20 cellular contexts compared by ENCODE assay signal in genomic region chr2:54648256-54648655, GRCh38.
"Had no signal": no experiment of that assay in that cellular context is flagged by ENCODE, and none has a peak within 500 bp of the region (broad histone marks: within the 10 kb centered on the region; RNA-seq: fewer than 3 reads in every experiment).

No MANE protein-coding gene starts in this region.

- H3K27ac Mint-ChIP-seq: activated CD4-positive, alpha-beta memory T cell treated with anti-CD3 and anti-CD28 coated beads for 36 hours; dendritic cell treated with granulocyte-macrophage colony-stimulating factor and Interleukin-4, amounts not matched to agents 40 ng/mL and 50 ng/mL, for 4 days; natural killer cell; neural progenitor cell had no signal

- ATAC-seq: left cardiac atrium, natural killer cell had no signal

- H3K9me3 Mint-ChIP-seq: activated CD4-positive, alpha-beta memory T cell treated with anti-CD3 and anti-CD28 coated beads for 36 hours; activated naive CD8-positive, alpha-beta T cell treated with anti-CD3 and anti-CD28 coated beads for 36 hours; activated T-helper 1 cell treated with anti-CD3 and anti-CD28 coated beads, Interleukin-12 subunit alpha, Interleukin-12 subunit beta, Interleukin-2, Interleukin-4 antibody, amounts not matched to agents 30 ng/mL and 10 ng/mL and 1 ng/mL, durations not matched to agents 14 hours and 24 hours and 36 hours; dendritic cell treated with granulocyte-macrophage colony-stimulating factor and Interleukin-4, amounts not matched to agents 40 ng/mL and 50 ng/mL, for 4 days; natural killer cell; neural progenitor cell had no signal

- DNase-seq: activated CD4-positive, alpha-beta memory T cell treated with anti-CD3 and anti-CD28 coated beads for 36 hours; activated CD4-positive, alpha-beta T cell treated with anti-CD3 and anti-CD28 coated beads for 48 hours; activated CD8-positive, alpha-beta memory T cell treated with anti-CD3 and anti-CD28 coated beads, Interleukin-2, amount 50 U/mL, for 4 hours; activated gamma-delta T cell; activated naive CD8-positive, alpha-beta T cell treated with anti-CD3 and anti-CD28 coated beads for 36 hours; activated T-cell treated with anti-CD3 and anti-CD28 coated beads, Interleukin-2, amount 50 U/mL, for 1 hour; central memory CD4-positive, alpha-beta T cell; effector CD4-positive, alpha-beta T cell; islet precursor cell; left cardiac atrium; mesenchymal stem cell; natural killer cell; right lobe of liver; stimulated activated CD4-positive, alpha-beta T cell treated with anti-CD3 and anti-CD28 coated beads, Interleukin-4, amount 100 ng/mL, for 24 hours; stimulated activated naive CD4-positive, alpha-beta T cell; T-helper 9 cell had no signal

- H3K4me1 Mint-ChIP-seq: natural killer cell, neural progenitor cell had no signal

- H3K4me3 Mint-ChIP-seq: activated CD4-positive, alpha-beta memory T cell treated with anti-CD3 and anti-CD28 coated beads for 36 hours; activated naive CD8-positive, alpha-beta T cell treated with anti-CD3 and anti-CD28 coated beads for 36 hours; activated T-helper 1 cell treated with anti-CD3 and anti-CD28 coated beads, Interleukin-12 subunit alpha, Interleukin-12 subunit beta, Interleukin-2, Interleukin-4 antibody, amounts not matched to agents 30 ng/mL and 10 ng/mL and 1 ng/mL, durations not matched to agents 14 hours and 24 hours and 36 hours; dendritic cell treated with granulocyte-macrophage colony-stimulating factor and Interleukin-4, amounts not matched to agents 40 ng/mL and 50 ng/mL, for 4 days; natural killer cell; neural progenitor cell had no signal

- H3K27me3 Mint-ChIP-seq: activated CD4-positive, alpha-beta memory T cell treated with anti-CD3 and anti-CD28 coated beads for 36 hours; activated naive CD8-positive, alpha-beta T cell treated with anti-CD3 and anti-CD28 coated beads for 36 hours; dendritic cell treated with granulocyte-macrophage colony-stimulating factor and Interleukin-4, amounts not matched to agents 40 ng/mL and 50 ng/mL, for 4 days; progenitor cell of endocrine pancreas had no signal
